8 cellular contexts compared by ENCODE assay signal in the genomic region with DNA sequence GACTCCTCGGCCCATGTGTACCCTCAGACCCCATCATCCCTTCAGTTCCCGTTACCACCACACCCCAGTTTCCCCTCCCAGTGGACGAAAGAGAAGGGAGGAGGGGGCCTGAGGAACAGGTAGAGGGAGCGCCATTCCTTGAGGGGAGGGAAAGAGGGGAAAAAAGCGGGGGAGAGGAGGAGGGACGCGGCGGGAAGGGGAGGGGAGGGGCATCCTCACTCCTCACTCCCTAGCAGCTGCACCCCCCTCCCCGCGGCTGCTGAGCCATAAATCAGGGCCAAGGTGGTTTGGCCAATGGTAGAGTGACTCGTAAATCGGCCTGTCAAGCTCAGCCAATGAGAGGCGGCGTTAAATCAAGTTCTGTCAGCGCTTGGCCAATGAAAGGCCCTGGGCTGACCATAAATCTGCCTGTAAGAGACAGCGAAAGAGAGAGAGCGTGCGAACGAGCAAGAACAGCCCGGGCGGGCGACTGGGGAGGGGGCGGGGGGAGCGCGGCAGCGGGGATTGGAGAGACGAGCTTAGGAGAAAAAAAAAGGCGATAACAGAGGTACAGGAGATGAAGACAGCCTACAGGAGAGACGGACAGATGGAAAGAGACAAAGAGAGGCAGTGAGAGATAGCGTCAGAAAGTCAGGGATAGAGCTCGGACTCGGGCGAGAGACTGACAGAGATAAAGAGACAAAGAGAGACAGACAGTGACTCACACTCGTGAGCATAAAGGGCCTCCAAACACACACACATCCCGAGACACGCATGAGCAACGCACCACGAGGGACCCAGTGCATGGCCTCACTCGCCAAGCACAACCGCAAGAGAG. TPM values are rescaled to one million over a fixed set of nuclear protein-coding genes. Genes with fewer than 3 reads are reported as not detected.
DNase-seq lines count a peak whose midpoint lies in the region; ATAC-seq and TF ChIP-seq lines count a peak whose summit lies in the region.

No MANE protein-coding gene starts in this region.

- no peaks in the 10 kb centered on the region for H3K36me3 Mint-ChIP-seq in T-cell

- no peaks in the 10 kb centered on the region for H3K27me3 Mint-ChIP-seq in T-cell

- DNase-seq in NCI-H146 treated with DMSO at 0.1 percent for 48 hours (lab: John Stamatoyannopoulos, UW; ENCODE audit: unreplicated experiment) = peak; percentile 99
- peak; percentile 77 to 97 (median 94) for DNase-seq in T-cell
- peak; percentile 74 to 99 (median 96) for DNase-seq in amygdala (lab: John Stamatoyannopoulos, UW)
- DNase-seq in right cardiac atrium = peak; percentile 96 to 98 (median 97)
- peak; percentile 100 for DNase-seq in pulmonary artery endothelial cell (ENCODE audit: low read depth, low spot score)
- DNase-seq in uterus = peak; percentile 97 to 98

- H3K4me3 Mint-ChIP-seq in T-cell = no peak overlapping the region

- peaks cover 3% of the 10 kb centered on the region for H3K4me1 ChIP-seq in right cardiac atrium (ENCODE audit: control insufficient read depth, insufficient read depth, low read length)
- H3K4me1 ChIP-seq in uterus = peaks cover 0 to 4% of the 10 kb centered on the region in 2 donors

- H3K4me1 Mint-ChIP-seq in T-cell = peaks cover 10 to 21% (median 14%) of the 10 kb centered on the region in 3 donors

- H3K4me3 ChIP-seq in right cardiac atrium (ENCODE audit: low read length) (peak overlapping the region; percentile 63), uterus (peak overlapping the region; percentile 47 to 49)

- H3K9me3 Mint-ChIP-seq in T-cell = no peaks in the 10 kb centered on the region

- peak in 1 of 4 experiments; percentile 4 for TF ChIP-seq CTCF in uterus (IDR thresholded peaks at IDR 0.05)

- POLR2A ChIA-PET in T-cell (lab: Charles Lee) = interaction anchor here (0.6 to 1.7 kb wide), 5 partner anchors 9 to 79 kb away, joined by 4 to 16 read pairs (median 7); a partner anchor contains a TSS

- H3K9me3 ChIP-seq in right cardiac atrium (ENCODE audit: control insufficient read depth, low read length) (no peaks in the 10 kb centered on the region), uterus (no peaks in the 10 kb centered on the region)

- ATAC-seq in HG02884 (IDR thresholded peaks at IDR 0.05; ENCODE audit: unreplicated experiment) (peak; percentile 99), T-cell (replicated peaks in 1 of 4) (peak; percentile 95 to 96 (median 95)), right cardiac atrium (peak; percentile 97 to 98)

- WGBS in right cardiac atrium = under 1% methylated on average over 40 of the region's 40 CpGs

- H3K27ac ChIP-seq in right cardiac atrium (ENCODE audit: low read length) = peak overlapping the region; percentile 92
- H3K27ac ChIP-seq in uterus = peak overlapping the region; percentile 96 to 97

- peak; percentile 23 for TF ChIP-seq POLR2A in GM15510 (IDR thresholded peaks at IDR 0.05; ENCODE audit: borderline replicate concordance, extremely low read depth, insufficient read length)
- peak; percentile 18 to 36 for TF ChIP-seq POLR2A in uterus (IDR thresholded peaks at IDR 0.05)

- no peaks in the 10 kb centered on the region for H3K27me3 ChIP-seq in right cardiac atrium (ENCODE audit: control insufficient read depth, insufficient read depth)
- no peaks in the 10 kb centered on the region for H3K27me3 ChIP-seq in uterus

- CTCF ChIA-PET in T-cell (lab: Charles Lee) = interaction anchor here (0.6 to 3.1 kb wide), 16 partner anchors 9 to 107 kb away, joined by 3 to 55 read pairs (median 6); a partner anchor contains a TSS

- H3K27ac Mint-ChIP-seq in T-cell = no peak overlapping the region

- H3K36me3 ChIP-seq in uterus = no peaks in the 10 kb centered on the region

- intact Hi-C loops in right cardiac atrium (cut with DNase I) (no loop called here), uterus (cut with DNase I; ENCODE audit: low total_unique reads) (no loop called here)

RNA-seq across cellular contexts. Expression of a gene that starts 5.1 kb away (rescaled TPM):
- total RNA-seq in T-cell (not detected), right cardiac atrium (under 1 TPM; 0.39 to 0.71 (median 0.46) TPM), pulmonary artery endothelial cell (not detected in 2 replicates), uterus (under 1 TPM in 2 of 4 donors, not detected in 2; 0.21 to 0.27 TPM)
- 0.20 TPM for polyA plus RNA-seq in right cardiac atrium

RNA-seq across cellular contexts. Expression of a gene that starts 25.4 kb away (rescaled TPM):
- total RNA-seq in T-cell (1 to 10 TPM in 4 of 5 donors, under 1 TPM in 1; 0.90 to 2.7 (median 1.2) TPM), right cardiac atrium (10 to 100 TPM in 1 of 4 donors, 1 to 10 TPM in 3; 6.5 to 17.0 (median 8.9) TPM), pulmonary artery endothelial cell (0.74 and 0.79 TPM in 2 replicates), uterus (10 to 100 TPM in 1 of 4 donors, 1 to 10 TPM in 1, under 1 TPM in 2; 0.26 to 16.9 (median 3.2) TPM)
- polyA plus RNA-seq in right cardiac atrium = 6.0 TPM

RNA-seq across cellular contexts. Expression of a gene that starts 34.2 kb away (rescaled TPM):
- total RNA-seq in T-cell (10 to 100 TPM; 60.4 to 81.3 (median 74.8) TPM), right cardiac atrium (100 to 1,000 TPM; 103 to 120 (median 119) TPM), pulmonary artery endothelial cell (108 and 131 TPM in 2 replicates), uterus (100 to 1,000 TPM in 3 of 4 donors, 10 to 100 TPM in 1; 32.3 to 141 (median 120) TPM)
- polyA plus RNA-seq in right cardiac atrium = 112 TPM

RNA-seq across cellular contexts. Expression of a gene that starts 58.3 kb away (rescaled TPM):
- total RNA-seq in T-cell = 1 to 10 TPM in 2 of 5 donors, under 1 TPM in 3; 0.58 to 1.5 (median 0.95) TPM
- total RNA-seq in right cardiac atrium = under 1 TPM; 0.28 to 0.97 (median 0.37) TPM
- 0.32 TPM for polyA plus RNA-seq in right cardiac atrium
- not detected in 2 replicates for total RNA-seq in pulmonary artery endothelial cell
- 1 to 10 TPM in 1 of 4 donors, under 1 TPM in 1, not detected in 2; 0.40 to 1.2 TPM for total RNA-seq in uterus

RNA-seq across cellular contexts. Expression of a gene that starts 59.9 kb away (rescaled TPM):
- 100 to 1,000 TPM in 3 of 5 donors, 10 to 100 TPM in 2; 58.6 to 183 (median 169) TPM for total RNA-seq in T-cell
- 100 to 1,000 TPM in 1 of 4 donors, 10 to 100 TPM in 3; 57.0 to 141 (median 60.2) TPM for total RNA-seq in right cardiac atrium
- 49.3 TPM for polyA plus RNA-seq in right cardiac atrium
- total RNA-seq in pulmonary artery endothelial cell = 848 and 1,153 TPM in 2 replicates
- 100 to 1,000 TPM in 2 of 4 donors, 10 to 100 TPM in 2; 69.7 to 223 (median 99.4) TPM for total RNA-seq in uterus

Comparison
In these comparisons a context has a peak if more than half of its experiments do, and no peak if none do; other contexts are left out.
1. Peak in every context shown above with its lines: DNase-seq, ATAC-seq, H3K4me3 ChIP-seq and H3K27ac ChIP-seq.